ENCODE assay signal across 35 cellular contexts in the genomic region with DNA sequence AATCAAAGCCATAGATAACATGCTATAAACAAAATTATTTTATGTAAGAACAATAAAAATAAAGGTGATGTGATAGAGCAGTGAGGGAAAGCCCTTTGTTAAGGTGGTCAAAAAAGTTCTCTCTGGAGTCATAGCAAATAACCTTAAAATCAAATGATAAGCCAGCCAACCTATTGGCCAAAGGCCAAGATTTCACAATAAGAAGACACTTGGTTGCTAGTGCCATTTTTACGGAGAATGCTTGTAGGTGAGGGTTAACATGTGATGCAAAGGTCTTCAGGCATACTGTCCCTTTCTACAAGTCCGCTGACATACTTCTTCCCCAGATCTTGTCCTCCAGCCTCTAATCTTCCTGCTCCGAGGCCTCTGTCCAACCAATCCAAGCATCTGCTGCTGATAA.
"Had no signal": no experiment of that assay in that cellular context is flagged by ENCODE, and none has a peak within 500 bp of the region (broad histone marks: within the 10 kb centered on the region; RNA-seq: fewer than 3 reads in every experiment).

No MANE protein-coding gene starts in this region.

- H3K27me3 ChIP-seq: MG63 had no signal

- H3K36me3 ChIP-seq: MG63 had no signal

- H3K9me3 ChIP-seq: MG63 had no signal

- DNase-seq: Karpas-422, Kasumi-1, MG63, MM.1S, MV-4-11, NCI-H1048, NCI-H1092, NCI-H1092 treated with DMSO at 0.1 percent for 48 hours, NCI-H1105, NCI-H1105 treated with DMSO at 0.1 percent for 48 hours, NCI-H1417, NCI-H1417 treated with DMSO at 0.1 percent for 48 hours, NCI-H1436, NCI-H1436 treated with DMSO at 0.1 percent for 48 hours, NCI-H146, NCI-H1694, NCI-H1694 treated with DMSO at 0.1 percent for 48 hours, NCI-H187, NCI-H187 treated with DMSO at 0.1 percent for 48 hours, NCI-H1930, NCI-H2029, NCI-H2029 treated with DMSO at 0.1 percent for 48 hours, NCI-H2081, NCI-H2081 treated with DMSO at 0.1 percent for 48 hours, NCI-H2107, NCI-H2171, NCI-H2171 treated with DMSO at 0.1 percent for 48 hours, NCI-H2227 treated with DMSO at 0.1 percent for 48 hours, NCI-H226, NCI-H345, NCI-H446, NCI-H446 treated with DMSO at 0.1 percent for 48 hours, NCI-H510A, NCI-H510A treated with DMSO at 0.1 percent for 48 hours, NCI-H524 had no signal

- H3K4me3 ChIP-seq: MG63 had no signal
